In the genomic region with DNA sequence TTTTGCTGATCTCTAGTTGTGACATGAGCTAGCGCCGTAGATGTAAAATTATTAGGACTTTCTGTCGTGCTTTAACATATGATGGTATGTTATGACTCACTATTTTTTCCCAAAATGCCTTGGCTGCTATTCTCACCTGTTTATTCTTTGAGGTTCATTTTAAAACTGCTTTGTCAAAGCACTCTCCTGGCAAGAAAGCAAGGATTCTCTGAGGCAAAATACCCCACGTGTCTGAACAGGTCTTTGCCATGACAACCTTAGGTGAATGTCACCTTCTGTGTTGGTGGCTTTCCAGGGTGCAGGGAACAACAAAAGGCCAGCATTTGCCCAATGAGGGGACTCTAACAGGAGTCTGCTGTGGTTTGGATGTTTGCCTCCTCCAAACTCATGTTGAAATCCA, we compare ENCODE assay signal across 23 cellular contexts. TPM values are rescaled to one million over a fixed set of nuclear protein-coding genes. Genes with fewer than 3 reads are reported as not detected.
"Had no signal": no experiment of that assay in that cellular context is flagged by ENCODE, and none has a peak within 500 bp of the region (broad histone marks: within the 10 kb centered on the region; RNA-seq: fewer than 3 reads in every experiment).

No MANE protein-coding gene starts in this region.

- FAIRE-seq: colon had no signal

- H3K36me3 ChIP-seq: brain microvascular endothelial cell, esophagus muscularis mucosa, gastrocnemius medialis, spleen, thoracic aorta, upper lobe of left lung had no signal

- H3K27me3 ChIP-seq: brain microvascular endothelial cell, esophagus muscularis mucosa, upper lobe of left lung had no signal

- H3K4me1 ChIP-seq: gastrocnemius medialis, spleen had no signal

- H3K9me3 ChIP-seq: gastrocnemius medialis had no signal

- H3K27ac ChIP-seq: brain microvascular endothelial cell, dorsolateral prefrontal cortex, esophagus muscularis mucosa, gastrocnemius medialis, spleen, thoracic aorta, upper lobe of left lung had no signal

- ATAC-seq: activated CD4-positive, alpha-beta T cell treated with anti-CD3 and anti-CD28 coated beads for 36 hours; activated naive CD4-positive, alpha-beta T cell treated with anti-CD3 and anti-CD28 coated beads, Interleukin-2, amount 50 U/mL, for 72 hours; gastrocnemius medialis; left cardiac atrium; SK-N-SH treated with all-trans-retinoic acid at 6 μM for 48 hours had no signal

- H3K4me3 ChIP-seq: dorsolateral prefrontal cortex, esophagus muscularis mucosa, gastrocnemius medialis, spleen, thoracic aorta, upper lobe of left lung had no signal

- H3K4me3 Mint-ChIP-seq: activated B cell treated with CpG ODN at 0.5 μM for 24 hours; activated CD4-positive, alpha-beta T cell treated with anti-CD3 and anti-CD28 coated beads for 36 hours; activated T-helper 1 cell treated with anti-CD3 and anti-CD28 coated beads, Interleukin-12 subunit alpha, Interleukin-12 subunit beta, Interleukin-2, Interleukin-4 antibody, amounts not matched to agents 30 ng/mL and 10 ng/mL and 1 ng/mL, durations not matched to agents 14 hours and 24 hours and 36 hours; central memory CD8-positive, alpha-beta T cell; naive B cell had no signal

- H3K4me1 Mint-ChIP-seq: activated B cell treated with CpG ODN at 0.5 μM for 24 hours; activated CD4-positive, alpha-beta T cell treated with anti-CD3 and anti-CD28 coated beads for 36 hours; central memory CD8-positive, alpha-beta T cell; naive B cell had no signal

- H3K27ac Mint-ChIP-seq: activated B cell treated with CpG ODN at 0.5 μM for 24 hours; activated CD4-positive, alpha-beta T cell treated with anti-CD3 and anti-CD28 coated beads for 36 hours; activated naive CD4-positive, alpha-beta T cell treated with anti-CD3 and anti-CD28 coated beads, Interleukin-2, amount 50 U/mL, for 72 hours; activated T-helper 1 cell treated with anti-CD3 and anti-CD28 coated beads, Interleukin-12 subunit alpha, Interleukin-12 subunit beta, Interleukin-2, Interleukin-4 antibody, amounts not matched to agents 30 ng/mL and 10 ng/mL and 1 ng/mL, durations not matched to agents 14 hours and 24 hours and 36 hours; naive B cell had no signal

- DNase-seq: activated B cell treated with CpG ODN at 0.5 μM for 24 hours; activated CD4-positive, alpha-beta T cell treated with anti-CD3 and anti-CD28 coated beads for 36 hours; activated CD4-positive, alpha-beta T cell treated with anti-CD3 and anti-CD28 coated beads, Interleukin-2, amount 50 U/mL, for 48 hours; aorta; brain microvascular endothelial cell; dorsolateral prefrontal cortex; gastrocnemius medialis; hypothalamus; left cardiac atrium; mesendoderm; naive B cell; stimulated activated CD4-positive, alpha-beta T cell treated with anti-CD3 and anti-CD28 coated beads, Interleukin-4, amount 100 ng/mL, for 1 hour; stimulated activated naive CD4-positive, alpha-beta T cell; T-helper 9 cell had no signal

RNA-seq across cellular contexts. Expression of gene COL5A1, which starts 30.6 kb away (rescaled TPM):
- total RNA-seq: activated T-helper 1 cell treated with anti-CD3 and anti-CD28 coated beads, Interleukin-12 subunit alpha, Interleukin-12 subunit beta, Interleukin-2, Interleukin-4 antibody, amounts not matched to agents 30 ng/mL and 10 ng/mL and 1 ng/mL, durations not matched to agents 14 hours and 24 hours and 36 hours had no signal
